In the genomic region with DNA sequence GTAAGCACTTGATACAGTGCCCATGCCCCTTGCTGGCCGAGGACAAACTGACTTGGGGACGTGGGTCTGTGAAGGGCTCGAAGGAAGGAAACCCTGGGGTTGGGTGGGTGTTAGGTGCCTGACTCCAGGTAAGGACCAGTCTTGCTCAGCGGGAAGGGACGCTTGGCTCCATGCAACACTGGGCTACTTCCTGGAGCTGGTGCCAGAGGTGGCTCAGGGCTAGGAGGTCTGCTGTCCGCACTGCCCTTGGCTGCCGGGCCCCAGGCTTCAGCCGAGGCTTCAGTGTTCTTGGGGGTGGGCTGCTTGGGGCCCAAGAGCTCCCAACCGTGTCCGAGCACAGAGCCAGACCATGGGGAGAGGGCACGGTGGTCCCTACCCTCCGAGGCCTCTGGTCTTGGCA, we compare ENCODE assay signal across 1 cellular context.
TF ChIP-seq lines count a peak whose summit lies in the region.

No MANE protein-coding gene starts in this region.

TF ChIP-seq in GM23338, 12 proteins besides CTCF, POLR2A, EP300 and RAD21:
- TF ChIP-seq, protein P1, sequence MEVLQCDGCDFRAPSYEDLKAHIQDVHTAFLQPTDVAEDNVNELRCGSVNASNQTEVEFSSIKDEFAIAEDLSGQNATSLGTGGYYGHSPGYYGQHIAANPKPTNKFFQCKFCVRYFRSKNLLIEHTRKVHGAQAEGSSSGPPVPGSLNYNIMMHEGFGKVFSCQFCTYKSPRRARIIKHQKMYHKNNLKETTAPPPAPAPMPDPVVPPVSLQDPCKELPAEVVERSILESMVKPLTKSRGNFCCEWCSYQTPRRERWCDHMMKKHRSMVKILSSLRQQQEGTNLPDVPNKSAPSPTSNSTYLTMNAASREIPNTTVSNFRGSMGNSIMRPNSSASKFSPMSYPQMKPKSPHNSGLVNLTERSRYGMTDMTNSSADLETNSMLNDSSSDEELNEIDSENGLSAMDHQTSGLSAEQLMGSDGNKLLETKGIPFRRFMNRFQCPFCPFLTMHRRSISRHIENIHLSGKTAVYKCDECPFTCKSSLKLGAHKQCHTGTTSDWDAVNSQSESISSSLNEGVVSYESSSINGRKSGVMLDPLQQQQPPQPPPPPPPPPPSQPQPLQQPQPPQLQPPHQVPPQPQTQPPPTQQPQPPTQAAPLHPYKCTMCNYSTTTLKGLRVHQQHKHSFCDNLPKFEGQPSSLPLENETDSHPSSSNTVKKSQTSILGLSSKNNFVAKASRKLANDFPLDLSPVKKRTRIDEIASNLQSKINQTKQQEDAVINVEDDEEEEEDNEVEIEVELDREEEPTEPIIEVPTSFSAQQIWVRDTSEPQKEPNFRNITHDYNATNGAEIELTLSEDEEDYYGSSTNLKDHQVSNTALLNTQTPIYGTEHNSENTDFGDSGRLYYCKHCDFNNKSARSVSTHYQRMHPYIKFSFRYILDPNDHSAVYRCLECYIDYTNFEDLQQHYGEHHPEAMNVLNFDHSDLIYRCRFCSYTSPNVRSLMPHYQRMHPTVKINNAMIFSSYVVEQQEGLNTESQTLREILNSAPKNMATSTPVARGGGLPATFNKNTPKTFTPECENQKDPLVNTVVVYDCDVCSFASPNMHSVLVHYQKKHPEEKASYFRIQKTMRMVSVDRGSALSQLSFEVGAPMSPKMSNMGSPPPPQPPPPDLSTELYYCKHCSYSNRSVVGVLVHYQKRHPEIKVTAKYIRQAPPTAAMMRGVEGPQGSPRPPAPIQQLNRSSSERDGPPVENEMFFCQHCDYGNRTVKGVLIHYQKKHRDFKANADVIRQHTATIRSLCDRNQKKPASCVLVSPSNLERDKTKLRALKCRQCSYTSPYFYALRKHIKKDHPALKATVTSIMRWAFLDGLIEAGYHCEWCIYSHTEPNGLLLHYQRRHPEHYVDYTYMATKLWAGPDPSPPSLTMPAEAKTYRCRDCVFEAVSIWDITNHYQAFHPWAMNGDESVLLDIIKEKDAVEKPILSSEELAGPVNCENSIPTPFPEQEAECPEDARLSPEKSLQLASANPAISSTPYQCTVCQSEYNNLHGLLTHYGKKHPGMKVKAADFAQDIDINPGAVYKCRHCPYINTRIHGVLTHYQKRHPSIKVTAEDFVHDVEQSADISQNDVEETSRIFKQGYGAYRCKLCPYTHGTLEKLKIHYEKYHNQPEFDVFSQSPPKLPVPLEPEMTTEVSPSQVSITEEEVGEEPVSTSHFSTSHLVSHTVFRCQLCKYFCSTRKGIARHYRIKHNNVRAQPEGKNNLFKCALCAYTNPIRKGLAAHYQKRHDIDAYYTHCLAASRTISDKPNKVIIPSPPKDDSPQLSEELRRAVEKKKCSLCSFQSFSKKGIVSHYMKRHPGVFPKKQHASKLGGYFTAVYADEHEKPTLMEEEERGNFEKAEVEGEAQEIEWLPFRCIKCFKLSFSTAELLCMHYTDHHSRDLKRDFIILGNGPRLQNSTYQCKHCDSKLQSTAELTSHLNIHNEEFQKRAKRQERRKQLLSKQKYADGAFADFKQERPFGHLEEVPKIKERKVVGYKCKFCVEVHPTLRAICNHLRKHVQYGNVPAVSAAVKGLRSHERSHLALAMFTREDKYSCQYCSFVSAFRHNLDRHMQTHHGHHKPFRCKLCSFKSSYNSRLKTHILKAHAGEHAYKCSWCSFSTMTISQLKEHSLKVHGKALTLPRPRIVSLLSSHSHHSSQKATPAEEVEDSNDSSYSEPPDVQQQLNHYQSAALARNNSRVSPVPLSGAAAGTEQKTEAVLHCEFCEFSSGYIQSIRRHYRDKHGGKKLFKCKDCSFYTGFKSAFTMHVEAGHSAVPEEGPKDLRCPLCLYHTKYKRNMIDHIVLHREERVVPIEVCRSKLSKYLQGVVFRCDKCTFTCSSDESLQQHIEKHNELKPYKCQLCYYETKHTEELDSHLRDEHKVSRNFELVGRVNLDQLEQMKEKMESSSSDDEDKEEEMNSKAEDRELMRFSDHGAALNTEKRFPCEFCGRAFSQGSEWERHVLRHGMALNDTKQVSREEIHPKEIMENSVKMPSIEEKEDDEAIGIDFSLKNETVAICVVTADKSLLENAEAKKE (CRISPR knock-in tag; IDR thresholded peaks at IDR 0.05): no peak
- no peak for TF ChIP-seq EZH2 (IDR thresholded peaks at IDR 0.05; ENCODE audit: low read depth, unreplicated experiment)
- TF ChIP-seq JUNB (IDR thresholded peaks at IDR 0.05; ENCODE audit: unreplicated experiment): no peak
- no peak for TF ChIP-seq ZNF114 (CRISPR knock-in tag; IDR thresholded peaks at IDR 0.05)
- no peak for TF ChIP-seq ZNF331 (CRISPR knock-in tag; IDR thresholded peaks at IDR 0.05; ENCODE audit: low read depth)
- TF ChIP-seq NANOG (IDR thresholded peaks at IDR 0.05; ENCODE audit: borderline replicate concordance): no peak
